In the genomic region with DNA sequence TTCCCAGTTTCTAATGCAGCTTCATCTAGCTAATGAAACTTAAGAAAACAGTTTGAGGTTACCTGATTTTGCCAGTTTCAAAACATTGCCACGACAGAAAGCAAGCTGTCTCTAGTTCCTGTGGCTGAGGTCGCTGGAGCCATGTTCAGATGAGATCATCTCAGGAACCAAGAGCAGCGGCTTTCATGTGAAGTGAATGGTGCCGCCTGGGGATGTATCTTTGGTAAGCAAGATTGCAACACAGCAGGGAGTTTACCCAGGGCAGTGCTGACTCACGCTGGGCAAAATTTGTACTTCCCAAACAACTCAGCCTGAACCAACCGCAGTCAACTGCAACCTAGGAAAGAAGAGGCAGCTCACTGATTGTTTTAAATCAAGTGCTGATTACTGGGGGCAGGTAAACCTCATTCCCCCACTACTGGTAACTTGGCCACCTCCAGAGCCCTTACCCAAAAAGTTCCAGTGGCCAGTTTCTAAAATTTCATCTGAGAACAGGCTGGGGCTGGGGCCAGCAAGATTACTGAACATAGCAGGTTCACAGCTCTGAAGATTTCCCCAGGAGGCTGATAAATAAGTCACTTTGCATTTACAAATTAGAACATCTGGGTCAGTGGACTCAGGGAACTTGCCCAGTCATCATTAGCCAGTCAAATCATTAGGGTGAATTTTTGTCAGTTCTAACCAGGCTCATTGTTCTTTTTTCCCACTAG, we compare ENCODE assay signal across 8 cellular contexts. TPM values are rescaled to one million over a fixed set of nuclear protein-coding genes. Genes with fewer than 3 reads are reported as not detected.
DNase-seq lines count a peak whose midpoint lies in the region; ATAC-seq and TF ChIP-seq lines count a peak whose summit lies in the region.

A gene with protein sequence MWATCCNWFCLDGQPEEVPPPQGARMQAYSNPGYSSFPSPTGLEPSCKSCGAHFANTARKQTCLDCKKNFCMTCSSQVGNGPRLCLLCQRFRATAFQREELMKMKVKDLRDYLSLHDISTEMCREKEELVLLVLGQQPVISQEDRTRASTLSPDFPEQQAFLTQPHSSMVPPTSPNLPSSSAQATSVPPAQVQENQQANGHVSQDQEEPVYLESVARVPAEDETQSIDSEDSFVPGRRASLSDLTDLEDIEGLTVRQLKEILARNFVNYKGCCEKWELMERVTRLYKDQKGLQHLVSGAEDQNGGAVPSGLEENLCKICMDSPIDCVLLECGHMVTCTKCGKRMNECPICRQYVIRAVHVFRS (minus strand): TSS at position 194 of the 710 bp plus-strand sequence. CDS start 37,154 bp downstream, outside the sequence.

- no peaks in the 10 kb centered on the region for H3K9me3 ChIP-seq in ascending aorta
- H3K9me3 ChIP-seq in aorta (ENCODE audit: control insufficient read depth, low read length): no peaks in the 10 kb centered on the region

- H3K4me1 ChIP-seq in ascending aorta (peaks cover 0 to 8% of the 10 kb centered on the region in 2 donors), aorta (ENCODE audit: control insufficient read depth in 1 of 2, insufficient read depth in 2 of 2, low read length in 2 of 2) (no peaks in the 10 kb centered on the region)

- H3K27ac ChIP-seq in ascending aorta: peak within 1 kb of the TSS; percentile 68 to 83
- peak within 1 kb of the TSS; percentile 9 to 50 for H3K27ac ChIP-seq in aorta (ENCODE audit: low read depth in 1 of 2, low read length in 2 of 2)

- no peaks in the 10 kb centered on the region for H3K27me3 ChIP-seq in ascending aorta
- no peaks in the 10 kb centered on the region for H3K27me3 ChIP-seq in aorta (ENCODE audit: control insufficient read depth in 1 of 2, insufficient read depth in 2 of 2, low read length in 1 of 2)

- ATAC-seq in HG02588 (IDR thresholded peaks at IDR 0.05; ENCODE audit: unreplicated experiment) (peak; percentile 87), aorta (ENCODE audit: low FRiP score) (peak; percentile 97)

- no peak for TF ChIP-seq POLR2A in NB4 (IDR thresholded peaks at IDR 0.05; ENCODE audit: extremely low read depth, insufficient read length)

- peak; percentile 99 for DNase-seq in GM12865 (ENCODE audit: low read depth)
- peak; percentile 100 for DNase-seq in NB4 (ENCODE audit: low read depth)
- peak; percentile 38 to 99 (median 81) for DNase-seq in T-helper 2 cell
- DNase-seq in ascending aorta (ENCODE audit: low spot score in 2 of 2): peak; percentile 81 to 95
- peak; percentile 84 for DNase-seq in hepatic stellate cell (ENCODE audit: low spot score)
- peak; percentile 100 for DNase-seq in renal cortical epithelial cell (ENCODE audit: low read depth)
- DNase-seq in aorta: peak; percentile 87 to 93

- intact Hi-C loops in ascending aorta (cut with DNase I) (loop anchor here (1.0 kb wide), 2 partner anchors 26 to 40 kb away; no protein-coding TSS in a partner anchor), aorta (cut with DNase I) (loop anchor here in 1 of 2 donors (5.0 kb wide), 1 partner anchor 41 kb away; no protein-coding TSS in a partner anchor)

- H3K36me3 ChIP-seq in ascending aorta (no peaks in the 10 kb centered on the region), aorta (ENCODE audit: control insufficient read depth in 1 of 2, insufficient read depth in 2 of 2, low read length in 1 of 2) (no peaks in the 10 kb centered on the region)

- WGBS in aorta, 2 donors: 16 to 23% methylated on average over 6 of the region's 6 CpGs

- H3K4me3 ChIP-seq in GM12865 (ENCODE audit: low read depth, low read length) (peak within 1 kb of the TSS; percentile 56), NB4 (ENCODE audit: low read depth, low read length) (peak within 1 kb of the TSS; percentile 30), ascending aorta (peak within 1 kb of the TSS in 1 of 2 donors; percentile 24), aorta (ENCODE audit: low read length in 2 of 2) (no peak within 1 kb of the TSS)

- no peak for TF ChIP-seq CTCF in GM12865 (IDR thresholded peaks at IDR 0.05; ENCODE audit: insufficient read depth, low read depth, low read length, missing control alignments)
- no peak for TF ChIP-seq CTCF in NB4 (IDR thresholded peaks at IDR 0.05; ENCODE audit: low read depth, low read length)
- peak in 1 of 3 experiments; percentile 29 for TF ChIP-seq CTCF in ascending aorta (IDR thresholded peaks at IDR 0.05)

RNA-seq across cellular contexts. Expression of the gene that starts here (rescaled TPM):
- total RNA-seq in ascending aorta (20.0 TPM), renal cortical epithelial cell (6.8 and 20.7 TPM in 2 replicates), aorta (10 to 100 TPM; 25.0 to 25.1 TPM)
- polyA plus RNA-seq in aorta: 10 to 100 TPM; 11.4 to 19.4 TPM

Comparison
In these comparisons a context has a peak if more than half of its experiments do, and no peak if none do; other contexts are left out.
1. H3K4me3 ChIP-seq: peak in GM12865 (single experiment) and NB4 (single experiment); none in aorta (0 of 2).
2. Peak in every context shown above with its lines, with median percentiles within 50 percentile points of each other: DNase-seq.